ENCODE assay signal across 11 cellular contexts in genomic region chr4:3461515-3462291, GRCh38. TPM values are rescaled to one million over a fixed set of nuclear protein-coding genes. Genes with fewer than 3 reads are reported as not detected.
A peak's percentile ranks its signal among the peaks of the same experiment; 100 is the strongest.
DNase-seq lines count a peak whose midpoint lies in the region; ATAC-seq and TF ChIP-seq lines count a peak whose summit lies in the region.
"Had no signal": no experiment of that assay in that cellular context is flagged by ENCODE, and none has a peak within 500 bp of the region (broad histone marks: within the 10 kb centered on the region; RNA-seq: fewer than 3 reads in every experiment).

No MANE protein-coding gene starts in this region.

- DNase-seq in LoVo (ENCODE audit: low spot score) (peak; percentile 56), mammary epithelial cell (peak; percentile 76), lower lobe of right lung (peak; percentile 82), NCI-H2227 treated with DMSO at 0.1 percent for 48 hours (lab: John Stamatoyannopoulos, UW) (no peak), RPMI8226 (no peak)
- DNase-seq in activated T-cell treated with anti-CD3 and anti-CD28 coated beads, Interleukin-2, amount 50 U/mL, for 1 hour = no peak
- DNase-seq: activated naive CD8-positive, alpha-beta T cell treated with anti-CD3 and anti-CD28 coated beads, Interleukin-2, amount 10 ng/mL, durations not matched to agents 7 days and 5 days had no signal

- H3K27me3 ChIP-seq in mammary epithelial cell (ENCODE audit: insufficient read depth, low read length) (no peaks in the 10 kb centered on the region), lower lobe of right lung (ENCODE audit: low read depth) (peaks cover 33% of the 10 kb centered on the region)

- H3K36me3 ChIP-seq in mammary epithelial cell (ENCODE audit: insufficient read depth, low read length) (no peaks in the 10 kb centered on the region), lower lobe of right lung (no peaks in the 10 kb centered on the region)

- peak overlapping the region; percentile 38 for H3K4me2 ChIP-seq in mammary epithelial cell (ENCODE audit: insufficient read depth, low read depth, low read length)

- peaks cover 24% of the 10 kb centered on the region for H3K4me1 ChIP-seq in mammary epithelial cell (ENCODE audit: insufficient read depth, low read length)
- peaks cover 9% of the 10 kb centered on the region for H3K4me1 ChIP-seq in lower lobe of right lung

- CTCF ChIA-PET in mammary epithelial cell (lab: Charles Lee; ENCODE audit: low non-redundant PET) = interaction anchor here (1.2 kb wide), 1 partner anchor 19 kb away, joined by 7 read pairs; no protein-coding TSS in a partner anchor

- in situ Hi-C loops in mammary epithelial cell (cut with MboI; ENCODE audit: low sequenced_read_pairs in 2 of 2) = no loop called here

- H3K9ac ChIP-seq in mammary epithelial cell (ENCODE audit: insufficient read depth, low read length) = no peak overlapping the region

- no peaks in the 10 kb centered on the region for H3K79me2 ChIP-seq in mammary epithelial cell (ENCODE audit: insufficient read depth, low read length)

- dilution Hi-C loops in mammary epithelial cell (cut with HindIII; ENCODE audit: low sequenced_read_pairs) = no loop called here

- H4K20me1 ChIP-seq in mammary epithelial cell (ENCODE audit: insufficient read depth, low read length) = no peaks in the 10 kb centered on the region

- H3K9me3 ChIP-seq in mammary epithelial cell (replicated peaks; ENCODE audit: insufficient read depth, low read length) (peaks cover 2% of the 10 kb centered on the region), lower lobe of right lung (no peaks in the 10 kb centered on the region)

- BruUV-seq in mammary epithelial cell (replicated peaks; lab: Mats Ljungman, UMichigan) = no TSS peak

- TF ChIP-seq CTCF in 22Rv1 (IDR thresholded peaks at IDR 0.05) = no peak
- TF ChIP-seq CTCF in mammary epithelial cell (conservative IDR thresholded peaks at IDR 0.05 in 1 of 2, IDR thresholded peaks at IDR 0.05 in 1 of 2; ENCODE audit: extremely low read depth in 1 of 2, insufficient read depth in 1 of 2, low read depth in 1 of 2, low read length in 2 of 2) = no peak
- TF ChIP-seq CTCF in lower lobe of right lung (IDR thresholded peaks at IDR 0.05) = no peak

- intact Hi-C loops in mammary epithelial cell (cut with micrococcal nuclease) (loop anchor here (1.0 kb wide), 1 partner anchor 18 kb away; no protein-coding TSS in a partner anchor), lower lobe of right lung (cut with DNase I) (no loop called here)

- no peak overlapping the region for H3K4me3 ChIP-seq in mammary epithelial cell (replicated peaks in 1 of 3; ENCODE audit: insufficient read depth in 1 of 3, low read depth in 2 of 3, low read length in 3 of 3)
- no peak overlapping the region for H3K4me3 ChIP-seq in lower lobe of right lung

- ATAC-seq in lower lobe of right lung = peak; percentile 86
- ATAC-seq in HG02884 (IDR thresholded peaks at IDR 0.05; ENCODE audit: unreplicated experiment) = no peak

- peak overlapping the region; percentile 52 for H2AFZ ChIP-seq in mammary epithelial cell (ENCODE audit: low read depth, low read length)

- 26% methylated on average over 17 of the region's 25 CpGs for WGBS in mammary epithelial cell (ENCODE audit: low coverage, missing lambda C conversion rate)

- H3K27ac ChIP-seq in 22Rv1 (peak overlapping the region; percentile 20; the same call in 1 of the 2 replicates), mammary epithelial cell (ENCODE audit: insufficient read depth, low read depth, low read length) (no peak overlapping the region), lower lobe of right lung (peak overlapping the region; percentile 41)

RNA-seq across cellular contexts. Expression of gene DOK7, which starts 1.4 kb away (rescaled TPM):
- total RNA-seq in mammary epithelial cell = 10 to 100 TPM; 10.6 to 19.3 TPM
- polyA plus RNA-seq in mammary epithelial cell = 2.8 TPM
- polyA minus RNA-seq in mammary epithelial cell = 5.2 TPM
- 4.0 TPM for total RNA-seq in lower lobe of right lung
- total RNA-seq: activated naive CD8-positive, alpha-beta T cell treated with anti-CD3 and anti-CD28 coated beads, Interleukin-2, amount 10 ng/mL, durations not matched to agents 7 days and 5 days; subcutaneous adipose tissue had no signal
- polyA plus RNA-seq: BJ had no signal

RNA-seq across cellular contexts. Expression of gene HGFAC, which starts 19.9 kb away (rescaled TPM):
- total RNA-seq in mammary epithelial cell (not detected), lower lobe of right lung (1.0 TPM)
- polyA plus RNA-seq in mammary epithelial cell = not detected
- polyA minus RNA-seq in mammary epithelial cell = not detected
- total RNA-seq: activated naive CD8-positive, alpha-beta T cell treated with anti-CD3 and anti-CD28 coated beads, Interleukin-2, amount 10 ng/mL, durations not matched to agents 7 days and 5 days; subcutaneous adipose tissue had no signal
- polyA plus RNA-seq: BJ had no signal

Comparison
In these comparisons a context has a peak if more than half of its experiments do, and no peak if none do; other contexts are left out.
1. DNase-seq: peak in LoVo (single experiment), mammary epithelial cell (single experiment) and lower lobe of right lung (single experiment); none in activated T-cell treated with anti-CD3 and anti-CD28 coated beads, Interleukin-2, amount 50 U/mL, for 1 hour (single experiment), NCI-H2227 treated with DMSO at 0.1 percent for 48 hours (single experiment) and RPMI8226 (single experiment).